Comparison of ENCODE assay signal across 22 cellular contexts in the genomic region with DNA sequence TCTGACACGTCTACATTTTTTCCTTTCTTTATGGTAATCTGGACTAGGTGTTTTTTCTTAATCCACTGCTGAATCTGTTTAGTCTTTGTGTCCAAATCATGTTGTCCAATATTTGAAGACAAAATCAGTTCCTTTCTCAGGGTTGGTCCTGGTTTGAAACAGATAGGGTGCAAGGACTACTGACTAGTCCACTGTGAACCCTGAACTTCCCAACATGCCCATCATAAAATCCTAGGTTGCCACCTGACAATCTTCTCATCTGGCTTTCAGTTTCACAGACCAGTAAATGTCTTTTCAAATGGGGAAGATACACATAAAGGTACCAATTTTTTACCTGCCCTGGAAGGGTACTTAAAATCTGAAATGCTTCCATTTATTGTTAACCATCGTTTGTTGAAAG.
"Had no signal": no experiment of that assay in that cellular context is flagged by ENCODE, and none has a peak within 500 bp of the region (broad histone marks: within the 10 kb centered on the region; RNA-seq: fewer than 3 reads in every experiment).

No MANE protein-coding gene starts in this region.

- H3K27ac ChIP-seq: epithelial cell of prostate, heart left ventricle, neutrophil, pancreas, psoas muscle, right atrium auricular region, tibial artery, VCaP had no signal

- H3K4me3 Mint-ChIP-seq: brain; nephron; stimulated activated naive CD8-positive, alpha-beta T cell treated with anti-CD3 and anti-CD28 coated beads, Interleukin-15, Interleukin-2, amounts not matched to agents 100 ng/mL and 50 ng/mL, for 24 hours; T-helper 2 cell treated with Interferon-gamma antibody and Interleukin-4, amounts not matched to agents 5 μg/mL and 100 μg/mL, for 36 hours had no signal

- H3K4me1 Mint-ChIP-seq: brain, nephron had no signal

- H3K9me3 Mint-ChIP-seq: activated T-helper 2 cell treated with anti-CD3 and anti-CD28 coated beads, Interferon-gamma antibody, Interleukin-2, Interleukin-4, amounts not matched to agents 10 μg/mL and 5 μg/mL and 100 μg/mL, durations not matched to agents 14 hours and 24 hours and 36 hours; brain; nephron; stimulated activated naive CD8-positive, alpha-beta T cell treated with anti-CD3 and anti-CD28 coated beads, Interleukin-15, Interleukin-2, amounts not matched to agents 100 ng/mL and 50 ng/mL, for 24 hours; T-helper 2 cell treated with Interferon-gamma antibody and Interleukin-4, amounts not matched to agents 5 μg/mL and 100 μg/mL, for 36 hours had no signal

- H3K4me3 ChIP-seq: heart left ventricle, pancreas, psoas muscle, right atrium auricular region, tibial artery had no signal

- DNase-seq: activated CD4-positive, alpha-beta T cell treated with anti-CD3 and anti-CD28 coated beads, Interleukin-2, amount 50 U/mL, for 1 hour; activated CD4-positive, CD25-positive, alpha-beta regulatory T cell treated with anti-CD3 and anti-CD28 coated beads, Interleukin-2, amount 50 U/mL, for 72 hours; activated naive CD4-positive, alpha-beta T cell treated with Interleukin-2 at 50 U/mL for 16 hours; activated T-cell treated with anti-CD3 and anti-CD28 coated beads, Interleukin-2, amount 50 U/mL, for 1 hour; aorta; heart left ventricle; islet precursor cell; left cardiac atrium; pancreas; psoas muscle; SK-N-SH; stimulated activated CD4-positive, alpha-beta T cell treated with anti-CD3 and anti-CD28 coated beads, Interleukin-4, amount 100 ng/mL, for 24 hours; tibial artery had no signal

- H3K27ac Mint-ChIP-seq: brain; nephron; stimulated activated naive CD8-positive, alpha-beta T cell treated with anti-CD3 and anti-CD28 coated beads, Interleukin-15, Interleukin-2, amounts not matched to agents 100 ng/mL and 50 ng/mL, for 24 hours had no signal

- H3K9me3 ChIP-seq: heart left ventricle, neutrophil, pancreas, psoas muscle, right atrium auricular region, SK-N-SH, tibial artery had no signal

- ATAC-seq: heart left ventricle, left cardiac atrium, pancreas, psoas muscle had no signal

- H3K4me1 ChIP-seq: pancreas, psoas muscle, tibial artery had no signal

- H3K4me2 ChIP-seq: SK-N-SH had no signal

- H3K27me3 Mint-ChIP-seq: brain; stimulated activated naive CD8-positive, alpha-beta T cell treated with anti-CD3 and anti-CD28 coated beads, Interleukin-15, Interleukin-2, amounts not matched to agents 100 ng/mL and 50 ng/mL, for 24 hours had no signal

- H3K27me3 ChIP-seq: heart left ventricle, neutrophil, pancreas, right atrium auricular region, tibial artery had no signal

- H3K9ac ChIP-seq: SK-N-SH had no signal
